ENCODE assay signal across 12 cellular contexts in the genomic region with DNA sequence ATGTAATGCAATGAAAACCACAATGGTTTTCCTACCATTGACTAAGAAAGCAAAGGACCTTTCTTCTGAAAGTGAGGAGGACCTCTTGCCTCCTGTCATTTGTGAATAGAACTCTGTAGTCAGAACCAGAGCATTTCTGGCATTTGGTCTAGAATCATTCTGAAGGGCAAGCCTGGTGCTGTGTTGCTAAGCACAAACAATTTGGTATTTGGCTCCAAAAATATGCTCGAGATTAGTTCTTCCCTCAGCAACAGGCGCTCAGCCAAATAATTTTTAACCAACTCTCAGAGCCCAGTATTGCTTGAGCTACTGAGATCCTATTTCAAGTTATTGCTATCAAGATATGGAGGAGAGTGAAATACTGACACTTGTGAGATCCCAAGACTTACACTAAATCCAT.
DNase-seq lines count a peak whose midpoint lies in the region; ATAC-seq and TF ChIP-seq lines count a peak whose summit lies in the region.
"Had no signal": no experiment of that assay in that cellular context is flagged by ENCODE, and none has a peak within 500 bp of the region (broad histone marks: within the 10 kb centered on the region; RNA-seq: fewer than 3 reads in every experiment).

No MANE protein-coding gene starts in this region.

- ATAC-seq in GM18502 (IDR thresholded peaks at IDR 0.05; ENCODE audit: poor library complexity, unreplicated experiment), result no peak
- no peak for ATAC-seq in GM21360 (IDR thresholded peaks at IDR 0.05; ENCODE audit: unreplicated experiment)
- ATAC-seq in GM19452 (IDR thresholded peaks at IDR 0.05; ENCODE audit: unreplicated experiment), result no peak
- ATAC-seq: stimulated activated memory B cell treated with anti-CD40 and anti-IgM and Interleukin-4, amounts not matched to agents 10 μg/mL and 1 μg/mL and 100 μg/mL, for 72 hours had no signal

- TF ChIP-seq CTCF in AG09319 (IDR thresholded peaks at IDR 0.05; ENCODE audit: low read depth, low read length), result no peak

- DNase-seq in AG09319 (ENCODE audit: extremely low read depth, low read depth), result peak; percentile 84
- peak; percentile 19 for DNase-seq in NCI-H1694 treated with DMSO at 0.1 percent for 48 hours (lab: John Stamatoyannopoulos, UW)
- DNase-seq in dedifferentiated amniotic fluid mesenchymal stem cell (ENCODE audit: extremely low spot score), result peak; percentile 97
- DNase-seq in lung microvascular endothelial cell (ENCODE audit: low read depth in 2 of 2), result peak; percentile 65 to 77
- DNase-seq in DMS153 (lab: John Stamatoyannopoulos, UW), result no peak
- DNase-seq: activated naive CD4-positive, alpha-beta T cell treated with anti-CD3 and anti-CD28 coated beads, Interleukin-2, amount 10 ng/mL, durations not matched to agents 7 days and 5 days; CD4-positive, CD25-positive, alpha-beta regulatory T cell; NCI-H524 treated with DMSO at 0.1 percent for 48 hours had no signal
